1 cellular context compared by ENCODE assay signal in the genomic region with DNA sequence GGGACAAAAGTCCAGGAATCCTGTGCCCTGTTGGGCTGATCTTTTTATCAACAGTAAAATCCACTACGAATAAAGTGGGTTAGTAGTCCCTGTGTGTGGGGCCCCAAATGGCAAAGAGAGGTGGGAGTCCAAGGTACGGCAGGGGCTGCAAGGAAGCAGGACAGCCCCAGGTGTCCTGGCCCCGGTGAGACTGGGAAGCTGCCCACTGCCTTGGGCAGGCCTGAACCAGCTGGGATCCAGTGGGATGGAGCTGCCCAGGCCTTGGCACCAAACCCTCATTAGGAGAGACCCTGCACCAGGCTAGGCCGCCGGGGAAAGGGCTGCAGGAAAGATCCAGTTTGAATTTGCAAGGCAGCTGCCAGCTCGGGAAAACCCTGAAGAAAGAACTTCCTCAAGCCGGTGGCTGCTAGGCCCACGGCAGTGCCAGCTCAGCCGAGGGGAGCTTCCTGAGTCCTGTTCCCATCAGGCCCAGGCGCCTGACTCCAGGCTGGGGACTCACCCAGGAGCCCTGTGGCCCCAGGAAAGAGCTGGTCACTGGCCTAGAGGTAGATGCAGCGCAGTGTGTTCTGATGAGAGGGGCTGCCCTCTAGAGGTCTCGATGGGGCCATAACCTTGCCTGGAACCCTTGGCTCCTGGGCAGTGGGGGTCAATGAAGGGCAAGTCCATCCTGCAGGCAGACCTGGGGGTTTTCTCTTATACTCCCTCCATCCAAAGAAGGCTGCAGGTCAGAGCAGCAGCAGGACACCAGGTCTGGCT.
TF ChIP-seq lines count a peak whose summit lies in the region.

No MANE protein-coding gene starts in this region.

TF ChIP-seq in GM23338, 12 proteins besides CTCF, POLR2A, EP300 and RAD21:
- TF ChIP-seq, protein P1, sequence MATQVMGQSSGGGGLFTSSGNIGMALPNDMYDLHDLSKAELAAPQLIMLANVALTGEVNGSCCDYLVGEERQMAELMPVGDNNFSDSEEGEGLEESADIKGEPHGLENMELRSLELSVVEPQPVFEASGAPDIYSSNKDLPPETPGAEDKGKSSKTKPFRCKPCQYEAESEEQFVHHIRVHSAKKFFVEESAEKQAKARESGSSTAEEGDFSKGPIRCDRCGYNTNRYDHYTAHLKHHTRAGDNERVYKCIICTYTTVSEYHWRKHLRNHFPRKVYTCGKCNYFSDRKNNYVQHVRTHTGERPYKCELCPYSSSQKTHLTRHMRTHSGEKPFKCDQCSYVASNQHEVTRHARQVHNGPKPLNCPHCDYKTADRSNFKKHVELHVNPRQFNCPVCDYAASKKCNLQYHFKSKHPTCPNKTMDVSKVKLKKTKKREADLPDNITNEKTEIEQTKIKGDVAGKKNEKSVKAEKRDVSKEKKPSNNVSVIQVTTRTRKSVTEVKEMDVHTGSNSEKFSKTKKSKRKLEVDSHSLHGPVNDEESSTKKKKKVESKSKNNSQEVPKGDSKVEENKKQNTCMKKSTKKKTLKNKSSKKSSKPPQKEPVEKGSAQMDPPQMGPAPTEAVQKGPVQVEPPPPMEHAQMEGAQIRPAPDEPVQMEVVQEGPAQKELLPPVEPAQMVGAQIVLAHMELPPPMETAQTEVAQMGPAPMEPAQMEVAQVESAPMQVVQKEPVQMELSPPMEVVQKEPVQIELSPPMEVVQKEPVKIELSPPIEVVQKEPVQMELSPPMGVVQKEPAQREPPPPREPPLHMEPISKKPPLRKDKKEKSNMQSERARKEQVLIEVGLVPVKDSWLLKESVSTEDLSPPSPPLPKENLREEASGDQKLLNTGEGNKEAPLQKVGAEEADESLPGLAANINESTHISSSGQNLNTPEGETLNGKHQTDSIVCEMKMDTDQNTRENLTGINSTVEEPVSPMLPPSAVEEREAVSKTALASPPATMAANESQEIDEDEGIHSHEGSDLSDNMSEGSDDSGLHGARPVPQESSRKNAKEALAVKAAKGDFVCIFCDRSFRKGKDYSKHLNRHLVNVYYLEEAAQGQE (IDR thresholded peaks at IDR 0.05; ENCODE audit: unreplicated experiment), result no peak
- TF ChIP-seq ZNF331 (CRISPR knock-in tag; IDR thresholded peaks at IDR 0.05; ENCODE audit: low read depth) (no peak), EZH2phosphoT487 (IDR thresholded peaks at IDR 0.05; ENCODE audit: unreplicated experiment) (no peak), CREB1 (CRISPR knock-in tag; IDR thresholded peaks at IDR 0.05; ENCODE audit: low read depth) (0 out of 2 replicates have a peak, but pooled peaks have one; percentile 11), STAT1 (IDR thresholded peaks at IDR 0.05; ENCODE audit: unreplicated experiment) (no peak), POLR2AphosphoS5 (IDR thresholded peaks at IDR 0.05; ENCODE audit: low read depth) (no peak)
- TF ChIP-seq, protein P2, sequence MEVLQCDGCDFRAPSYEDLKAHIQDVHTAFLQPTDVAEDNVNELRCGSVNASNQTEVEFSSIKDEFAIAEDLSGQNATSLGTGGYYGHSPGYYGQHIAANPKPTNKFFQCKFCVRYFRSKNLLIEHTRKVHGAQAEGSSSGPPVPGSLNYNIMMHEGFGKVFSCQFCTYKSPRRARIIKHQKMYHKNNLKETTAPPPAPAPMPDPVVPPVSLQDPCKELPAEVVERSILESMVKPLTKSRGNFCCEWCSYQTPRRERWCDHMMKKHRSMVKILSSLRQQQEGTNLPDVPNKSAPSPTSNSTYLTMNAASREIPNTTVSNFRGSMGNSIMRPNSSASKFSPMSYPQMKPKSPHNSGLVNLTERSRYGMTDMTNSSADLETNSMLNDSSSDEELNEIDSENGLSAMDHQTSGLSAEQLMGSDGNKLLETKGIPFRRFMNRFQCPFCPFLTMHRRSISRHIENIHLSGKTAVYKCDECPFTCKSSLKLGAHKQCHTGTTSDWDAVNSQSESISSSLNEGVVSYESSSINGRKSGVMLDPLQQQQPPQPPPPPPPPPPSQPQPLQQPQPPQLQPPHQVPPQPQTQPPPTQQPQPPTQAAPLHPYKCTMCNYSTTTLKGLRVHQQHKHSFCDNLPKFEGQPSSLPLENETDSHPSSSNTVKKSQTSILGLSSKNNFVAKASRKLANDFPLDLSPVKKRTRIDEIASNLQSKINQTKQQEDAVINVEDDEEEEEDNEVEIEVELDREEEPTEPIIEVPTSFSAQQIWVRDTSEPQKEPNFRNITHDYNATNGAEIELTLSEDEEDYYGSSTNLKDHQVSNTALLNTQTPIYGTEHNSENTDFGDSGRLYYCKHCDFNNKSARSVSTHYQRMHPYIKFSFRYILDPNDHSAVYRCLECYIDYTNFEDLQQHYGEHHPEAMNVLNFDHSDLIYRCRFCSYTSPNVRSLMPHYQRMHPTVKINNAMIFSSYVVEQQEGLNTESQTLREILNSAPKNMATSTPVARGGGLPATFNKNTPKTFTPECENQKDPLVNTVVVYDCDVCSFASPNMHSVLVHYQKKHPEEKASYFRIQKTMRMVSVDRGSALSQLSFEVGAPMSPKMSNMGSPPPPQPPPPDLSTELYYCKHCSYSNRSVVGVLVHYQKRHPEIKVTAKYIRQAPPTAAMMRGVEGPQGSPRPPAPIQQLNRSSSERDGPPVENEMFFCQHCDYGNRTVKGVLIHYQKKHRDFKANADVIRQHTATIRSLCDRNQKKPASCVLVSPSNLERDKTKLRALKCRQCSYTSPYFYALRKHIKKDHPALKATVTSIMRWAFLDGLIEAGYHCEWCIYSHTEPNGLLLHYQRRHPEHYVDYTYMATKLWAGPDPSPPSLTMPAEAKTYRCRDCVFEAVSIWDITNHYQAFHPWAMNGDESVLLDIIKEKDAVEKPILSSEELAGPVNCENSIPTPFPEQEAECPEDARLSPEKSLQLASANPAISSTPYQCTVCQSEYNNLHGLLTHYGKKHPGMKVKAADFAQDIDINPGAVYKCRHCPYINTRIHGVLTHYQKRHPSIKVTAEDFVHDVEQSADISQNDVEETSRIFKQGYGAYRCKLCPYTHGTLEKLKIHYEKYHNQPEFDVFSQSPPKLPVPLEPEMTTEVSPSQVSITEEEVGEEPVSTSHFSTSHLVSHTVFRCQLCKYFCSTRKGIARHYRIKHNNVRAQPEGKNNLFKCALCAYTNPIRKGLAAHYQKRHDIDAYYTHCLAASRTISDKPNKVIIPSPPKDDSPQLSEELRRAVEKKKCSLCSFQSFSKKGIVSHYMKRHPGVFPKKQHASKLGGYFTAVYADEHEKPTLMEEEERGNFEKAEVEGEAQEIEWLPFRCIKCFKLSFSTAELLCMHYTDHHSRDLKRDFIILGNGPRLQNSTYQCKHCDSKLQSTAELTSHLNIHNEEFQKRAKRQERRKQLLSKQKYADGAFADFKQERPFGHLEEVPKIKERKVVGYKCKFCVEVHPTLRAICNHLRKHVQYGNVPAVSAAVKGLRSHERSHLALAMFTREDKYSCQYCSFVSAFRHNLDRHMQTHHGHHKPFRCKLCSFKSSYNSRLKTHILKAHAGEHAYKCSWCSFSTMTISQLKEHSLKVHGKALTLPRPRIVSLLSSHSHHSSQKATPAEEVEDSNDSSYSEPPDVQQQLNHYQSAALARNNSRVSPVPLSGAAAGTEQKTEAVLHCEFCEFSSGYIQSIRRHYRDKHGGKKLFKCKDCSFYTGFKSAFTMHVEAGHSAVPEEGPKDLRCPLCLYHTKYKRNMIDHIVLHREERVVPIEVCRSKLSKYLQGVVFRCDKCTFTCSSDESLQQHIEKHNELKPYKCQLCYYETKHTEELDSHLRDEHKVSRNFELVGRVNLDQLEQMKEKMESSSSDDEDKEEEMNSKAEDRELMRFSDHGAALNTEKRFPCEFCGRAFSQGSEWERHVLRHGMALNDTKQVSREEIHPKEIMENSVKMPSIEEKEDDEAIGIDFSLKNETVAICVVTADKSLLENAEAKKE (CRISPR knock-in tag; IDR thresholded peaks at IDR 0.05), result no peak
